In the genomic region with DNA sequence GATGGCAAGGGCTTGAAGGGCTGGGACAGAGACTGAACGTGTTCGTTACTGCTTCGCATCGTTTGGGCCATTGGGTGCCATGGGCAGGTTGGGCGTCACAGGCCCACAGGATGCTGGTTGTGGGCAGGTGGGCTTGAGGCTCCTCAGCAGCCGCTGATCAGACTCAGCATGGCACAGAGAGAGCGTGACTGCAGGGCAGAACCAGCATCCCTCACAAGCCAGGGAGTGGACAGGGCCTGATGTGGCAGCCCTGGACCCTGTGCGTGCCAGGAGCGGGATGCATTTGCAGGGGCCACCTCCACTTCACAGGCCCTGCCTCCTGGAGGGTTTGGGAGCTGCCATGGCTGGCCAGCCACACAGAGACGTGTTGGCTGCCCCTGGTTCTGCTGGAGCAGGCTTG, we compare ENCODE assay signal across 8 cellular contexts.
"Had no signal": no experiment of that assay in that cellular context is flagged by ENCODE, and none has a peak within 500 bp of the region (broad histone marks: within the 10 kb centered on the region; RNA-seq: fewer than 3 reads in every experiment).

No MANE protein-coding gene starts in this region.

- H2AFZ ChIP-seq: GM23248 had no signal

- H3K4me3 Mint-ChIP-seq: HFFc6 had no signal

- H3K27ac Mint-ChIP-seq: HFFc6 had no signal

- DNase-seq: GM23248, GOT3, HFFc6, IMR-90, KG1 had no signal

- H3K9ac ChIP-seq: GM23248 had no signal

- ATAC-seq: HCT116, K562 had no signal

- H3K9me3 ChIP-seq: HAP-1 had no signal

- H3K4me1 ChIP-seq: HAP-1 had no signal

- H3K27ac ChIP-seq: GM23248 had no signal
